Comparison of ENCODE assay signal across 19 cellular contexts in genomic region chr10:87090779-87091178, GRCh38. TPM values are rescaled to one million over a fixed set of nuclear protein-coding genes. Genes with fewer than 3 reads are reported as not detected.
DNase-seq lines count a peak whose midpoint lies in the region; ATAC-seq and TF ChIP-seq lines count a peak whose summit lies in the region.
"Had no signal": no experiment of that assay in that cellular context is flagged by ENCODE, and none has a peak within 500 bp of the region (broad histone marks: within the 10 kb centered on the region; RNA-seq: fewer than 3 reads in every experiment).

No MANE protein-coding gene starts in this region.

- no peaks in the 10 kb centered on the region for H3K9me3 ChIP-seq in prostate gland
- H3K9me3 ChIP-seq in gastrocnemius medialis, result no peaks in the 10 kb centered on the region
- H3K9me3 ChIP-seq: thoracic aorta had no signal

- 72% methylated on average over 4 of the region's 4 CpGs for WGBS in prostate gland

- no peak overlapping the region for H2AFZ ChIP-seq in GM23338

- TF ChIP-seq POLR2A in prostate gland (IDR thresholded peaks at IDR 0.05), result no peak
- TF ChIP-seq POLR2A in gastrocnemius medialis (IDR thresholded peaks at IDR 0.05), result no peak

- no peak overlapping the region; the same call in 2 of the 3 replicates for H3K4me3 Mint-ChIP-seq in GM23338

- DNase-seq in GM23338 (ENCODE audit: low spot score), result peak; percentile 10
- DNase-seq in fibroblast of mammary gland (ENCODE audit: low read depth), result peak; percentile 25
- no peak for DNase-seq in prostate gland (ENCODE audit: low spot score)
- DNase-seq in GM13977 (ENCODE audit: low spot score), result no peak
- no peak for DNase-seq in gastrocnemius medialis
- DNase-seq: activated effector memory CD4-positive, alpha-beta T cell treated with anti-CD3 and anti-CD28 coated beads, Interleukin-2, amount 50 U/mL, for 16 hours; aorta; Calu3; GDM1; IMR-90; MV-4-11; NCI-H1930; occipital lobe; SHP77 treated with DMSO at 0.1 percent for 48 hours had no signal

- peaks cover 82% of the 10 kb centered on the region for H3K79me2 ChIP-seq in GM23338 (replicated peaks; ENCODE audit: insufficient read depth)

- no peaks in the 10 kb centered on the region for H3K9me2 ChIP-seq in GM23338 (ENCODE audit: insufficient read depth)

- H3K4me1 ChIP-seq in GM23338 (ENCODE audit: insufficient read depth) (peaks cover 19% of the 10 kb centered on the region), prostate gland (replicated peaks) (no peaks in the 10 kb centered on the region), gastrocnemius medialis (peaks cover 12 to 29% of the 10 kb centered on the region in 2 donors)

- H3K27me3 ChIP-seq in GM23338 (ENCODE audit: insufficient read depth) (no peaks in the 10 kb centered on the region), prostate gland (replicated peaks; ENCODE audit: insufficient read depth) (no peaks in the 10 kb centered on the region), gastrocnemius medialis (no peaks in the 10 kb centered on the region)

- H3F3A ChIP-seq in GM23338 (replicated peaks; ENCODE audit: low read depth), result no peaks in the 10 kb centered on the region

- 0 out of 2 replicates have a peak overlapping the region, but pooled peaks have one; percentile 87 for H3K4me2 ChIP-seq in GM23338

- ATAC-seq in GM23338, result no peak
- ATAC-seq in HG02884 (IDR thresholded peaks at IDR 0.05; ENCODE audit: unreplicated experiment), result no peak
- ATAC-seq in HG03354 (IDR thresholded peaks at IDR 0.05; ENCODE audit: poor library complexity, severe bottlenecking, unreplicated experiment), result no peak
- no peak for ATAC-seq in gastrocnemius medialis
- ATAC-seq: sciatic nerve had no signal

- in situ Hi-C loops in GM13977 (cut with MboI; ENCODE audit: low pct_unique_long_range_greater_than_20kb, low sequenced_read_pairs, unreplicated experiment), result no loop called here
- in situ Hi-C loops in gastrocnemius medialis (cut with MboI; ENCODE audit: low sequenced_read_pairs in 4 of 4), result loop anchor here in 1 of 4 donors (25.0 kb wide), 1 partner anchor 153 kb away; no protein-coding TSS in a partner anchor

- no peak overlapping the region for H3K27ac Mint-ChIP-seq in GM23338

- H4K20me1 ChIP-seq in GM23338 (replicated peaks; ENCODE audit: insufficient read depth), result no peaks in the 10 kb centered on the region

- peaks cover 3% of the 10 kb centered on the region; the same call in 1 of the 3 replicates for H3K9me3 Mint-ChIP-seq in GM23338

- H3K36me3 Mint-ChIP-seq in GM23338 (ENCODE audit: low read depth), result peaks cover 24% of the 10 kb centered on the region

- intact Hi-C loops in prostate gland (cut with DNase I) (loop anchor here (10.0 kb wide), 1 partner anchor 406 kb away; no protein-coding TSS in a partner anchor), gastrocnemius medialis (cut with DNase I; ENCODE audit: low total_unique reads) (loop anchor here (10.0 kb wide), 1 partner anchor 556 kb away; no protein-coding TSS in a partner anchor)

- H3K4me3 ChIP-seq in GM23338, result no peak overlapping the region
- no peak overlapping the region for H3K4me3 ChIP-seq in fibroblast of mammary gland (ENCODE audit: control insufficient read depth, low read depth, low read length)
- peak overlapping the region; percentile 83 to 86 for H3K4me3 ChIP-seq in prostate gland
- no peak overlapping the region for H3K4me3 ChIP-seq in gastrocnemius medialis

- peaks cover 6% of the 10 kb centered on the region for H3K27me3 Mint-ChIP-seq in GM23338 (ENCODE audit: insufficient read depth, low read depth, poor library complexity)

- peaks cover 26% of the 10 kb centered on the region for H3K4me1 Mint-ChIP-seq in GM23338

- TF ChIP-seq CTCF in GM23338 (conservative IDR thresholded peaks at IDR 0.05; ENCODE audit: low read depth in 2 of 2) (no peak), VCaP (conservative IDR thresholded peaks at IDR 0.05) (no peak), fibroblast of mammary gland (conservative IDR thresholded peaks at IDR 0.05; ENCODE audit: control insufficient read depth, insufficient read depth, low read depth, low read length) (no peak), prostate gland (IDR thresholded peaks at IDR 0.05) (no peak), GM13977 (IDR thresholded peaks at IDR 0.05; ENCODE audit: extremely low read depth, insufficient read depth, missing control alignments) (no peak), gastrocnemius medialis (IDR thresholded peaks at IDR 0.05 in 4 of 5, conservative IDR thresholded peaks at IDR 0.05 in 1 of 5) (no peak)

- H3K27ac ChIP-seq in GM23338 (ENCODE audit: low read depth) (no peak overlapping the region), VCaP (peak overlapping the region; percentile 92), prostate gland (peak overlapping the region; percentile 90 to 94), gastrocnemius medialis (no peak overlapping the region)
- H3K27ac ChIP-seq: thoracic aorta had no signal

- no peaks in the 10 kb centered on the region for H3K36me3 ChIP-seq in GM23338 (ENCODE audit: insufficient read depth)
- H3K36me3 ChIP-seq in prostate gland, result no peaks in the 10 kb centered on the region
- no peaks in the 10 kb centered on the region for H3K36me3 ChIP-seq in gastrocnemius medialis
- H3K36me3 ChIP-seq: thoracic aorta had no signal

TF ChIP-seq in GM23338, 12 proteins besides CTCF, POLR2A, EP300 and RAD21 (continues in another document):
- TF ChIP-seq CREB1 (CRISPR knock-in tag; IDR thresholded peaks at IDR 0.05; ENCODE audit: low read depth) (no peak), JUNB (IDR thresholded peaks at IDR 0.05; ENCODE audit: unreplicated experiment) (no peak), ETS1 (IDR thresholded peaks at IDR 0.05) (no peak)

RNA-seq across cellular contexts. Expression of gene GLUD1, which starts 3.9 kb away (rescaled TPM):
- 140 and 144 TPM in 2 replicates for total RNA-seq in GM23338 (2014; rRNA removed; shearing (Covaris generic))
- polyA plus RNA-seq in GM23338 (2016; fragmentation: Nextera tagmentation; extraction: Ambion mirVana), result 41.1 and 44.7 TPM in 2 replicates
- total RNA-seq in prostate gland (100 to 1,000 TPM; 154 to 437 TPM), gastrocnemius medialis (10 to 100 TPM; 69.2 to 80.1 (median 77.2) TPM)

RNA-seq across cellular contexts. Expression of gene SHLD2, which starts 4.2 kb away (rescaled TPM):
- 34.2 and 34.6 TPM in 2 replicates for total RNA-seq in GM23338 (2014; rRNA removed; shearing (Covaris generic))
- 11.3 and 13.9 TPM in 2 replicates for polyA plus RNA-seq in GM23338 (2016; fragmentation: Nextera tagmentation; extraction: Ambion mirVana)
- 10 to 100 TPM; 25.2 to 43.5 TPM for total RNA-seq in prostate gland
- total RNA-seq in gastrocnemius medialis, result 10 to 100 TPM in 3 of 4 donors, 1 to 10 TPM in 1; 7.2 to 15.2 (median 12.3) TPM

Comparison
In these comparisons a context has a peak if more than half of its experiments do, and no peak if none do; other contexts are left out.
1. DNase-seq: peak in GM23338 (single experiment) and fibroblast of mammary gland (single experiment); none in prostate gland (single experiment), GM13977 (single experiment) and gastrocnemius medialis (0 of 2).
2. H3K27ac ChIP-seq: peak in VCaP (single experiment) and prostate gland (2 of 2); none in GM23338 (single experiment) and gastrocnemius medialis (0 of 4).
3. H3K4me3 ChIP-seq: peak in prostate gland (2 of 2); none in GM23338 (single experiment), fibroblast of mammary gland (single experiment) and gastrocnemius medialis (0 of 4).